ENCODE assay signal across 8 cellular contexts in the genomic region with DNA sequence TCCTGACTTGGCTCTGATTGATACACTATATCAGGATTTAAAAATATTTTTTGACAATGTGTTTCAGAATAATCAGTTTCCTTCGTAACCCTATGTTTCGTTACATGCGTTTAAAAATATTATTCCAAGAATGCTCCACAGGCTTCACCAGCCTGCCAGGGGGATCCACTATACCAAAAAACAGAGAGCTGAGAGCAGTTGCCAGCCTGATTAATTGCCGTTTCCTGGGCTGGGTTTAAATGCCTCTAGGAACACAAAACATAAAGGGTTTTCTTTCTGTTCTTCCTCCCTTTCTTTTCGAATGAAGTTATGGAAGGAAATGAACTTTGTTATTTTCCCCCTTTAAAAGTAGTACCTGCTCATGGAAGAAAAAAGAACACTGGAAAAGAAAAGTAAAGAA. TPM values are rescaled to one million over a fixed set of nuclear protein-coding genes. Genes with fewer than 3 reads are reported as not detected.
A peak's percentile ranks its signal among the peaks of the same experiment; 100 is the strongest.
DNase-seq lines count a peak whose midpoint lies in the region; ATAC-seq and TF ChIP-seq lines count a peak whose summit lies in the region.

No MANE protein-coding gene starts in this region.

- peaks cover 40% of the 10 kb centered on the region for H3K4me1 Mint-ChIP-seq in activated CD4-positive, alpha-beta T cell treated with anti-CD3 and anti-CD28 coated beads, Interleukin-2, amount 10 ng/mL, durations not matched to agents 24 days and 14 days
- H3K4me1 Mint-ChIP-seq in activated naive CD8-positive, alpha-beta T cell treated with anti-CD3 and anti-CD28 coated beads, Interleukin-2, amount 10 ng/mL, durations not matched to agents 7 days and 5 days, result peaks cover 39% of the 10 kb centered on the region

- intact Hi-C loops in activated CD4-positive, alpha-beta T cell treated with anti-CD3 and anti-CD28 coated beads, Interleukin-2, amount 10 ng/mL, durations not matched to agents 24 days and 14 days (cut with micrococcal nuclease), result no loop called here
- intact Hi-C loops in left lung (cut with DNase I), result no loop called here

- no peaks in the 10 kb centered on the region for H3K9me3 ChIP-seq in left lung

- no peak for TF ChIP-seq CTCF in left lung (IDR thresholded peaks at IDR 0.05)

- no peaks in the 10 kb centered on the region for H3K36me3 Mint-ChIP-seq in activated CD4-positive, alpha-beta T cell treated with anti-CD3 and anti-CD28 coated beads, Interleukin-2, amount 10 ng/mL, durations not matched to agents 24 days and 14 days (ENCODE audit: low read depth)
- no peaks in the 10 kb centered on the region for H3K36me3 Mint-ChIP-seq in activated naive CD8-positive, alpha-beta T cell treated with anti-CD3 and anti-CD28 coated beads, Interleukin-2, amount 10 ng/mL, durations not matched to agents 7 days and 5 days

- no peaks in the 10 kb centered on the region for H3K27me3 ChIP-seq in left lung

- peak overlapping the region in 1 of 2 donors; percentile 24 for H3K4me3 ChIP-seq in left lung

- peak overlapping the region; percentile 83 for H3K4me3 Mint-ChIP-seq in activated CD4-positive, alpha-beta T cell treated with anti-CD3 and anti-CD28 coated beads, Interleukin-2, amount 10 ng/mL, durations not matched to agents 24 days and 14 days
- H3K4me3 Mint-ChIP-seq in activated naive CD8-positive, alpha-beta T cell treated with anti-CD3 and anti-CD28 coated beads, Interleukin-2, amount 10 ng/mL, durations not matched to agents 7 days and 5 days, result peak overlapping the region; percentile 90

- no peak for DNase-seq in activated CD4-positive, alpha-beta T cell treated with anti-CD3 and anti-CD28 coated beads, Interleukin-2, amount 10 ng/mL, durations not matched to agents 24 days and 14 days
- DNase-seq in activated CD4-positive, alpha-beta T cell treated with anti-CD3 and anti-CD28 coated beads, Interleukin-2, amount 50 U/mL, for 1 hour, result no peak
- no peak for DNase-seq in activated naive CD8-positive, alpha-beta T cell treated with anti-CD3 and anti-CD28 coated beads, Interleukin-2, amount 10 ng/mL, durations not matched to agents 7 days and 5 days
- DNase-seq in left lung (no peak), substantia nigra (lab: John Stamatoyannopoulos, UW) (no peak), AG08396 (ENCODE audit: low spot score) (no peak), islet precursor cell (no peak)

- H3K27ac Mint-ChIP-seq in activated CD4-positive, alpha-beta T cell treated with anti-CD3 and anti-CD28 coated beads, Interleukin-2, amount 10 ng/mL, durations not matched to agents 24 days and 14 days, result peak overlapping the region; percentile 90
- peak overlapping the region; percentile 87 for H3K27ac Mint-ChIP-seq in activated naive CD8-positive, alpha-beta T cell treated with anti-CD3 and anti-CD28 coated beads, Interleukin-2, amount 10 ng/mL, durations not matched to agents 7 days and 5 days

- no peaks in the 10 kb centered on the region for H3K9me3 Mint-ChIP-seq in activated CD4-positive, alpha-beta T cell treated with anti-CD3 and anti-CD28 coated beads, Interleukin-2, amount 10 ng/mL, durations not matched to agents 24 days and 14 days
- H3K9me3 Mint-ChIP-seq in activated naive CD8-positive, alpha-beta T cell treated with anti-CD3 and anti-CD28 coated beads, Interleukin-2, amount 10 ng/mL, durations not matched to agents 7 days and 5 days, result no peaks in the 10 kb centered on the region

- POLR2A ChIA-PET in activated naive CD8-positive, alpha-beta T cell treated with anti-CD3 and anti-CD28 coated beads, Interleukin-2, amount 10 ng/mL, durations not matched to agents 7 days and 5 days (lab: Charles Lee), result interaction anchor here (1.3 to 8.1 kb wide), 3 partner anchors 15 to 79 kb away, joined by 5 to 187 read pairs (median 21); no protein-coding TSS in a partner anchor

- H3K4me1 ChIP-seq in left lung, result peaks cover 52 to 74% of the 10 kb centered on the region in 2 donors

- peak overlapping the region; percentile 72 to 97 for H3K27ac ChIP-seq in left lung
- peak overlapping the region; percentile 35 for H3K27ac ChIP-seq in substantia nigra (ENCODE audit: low read depth, low read length, poor library complexity, severe bottlenecking)

- no peaks in the 10 kb centered on the region for H3K36me3 ChIP-seq in left lung

- no peak for ATAC-seq in activated naive CD8-positive, alpha-beta T cell treated with anti-CD3 and anti-CD28 coated beads, Interleukin-2, amount 10 ng/mL, durations not matched to agents 7 days and 5 days (ENCODE audit: low read depth)
- ATAC-seq in left lung (no peak), GM18519 (IDR thresholded peaks at IDR 0.05; ENCODE audit: low FRiP score, unreplicated experiment) (no peak)

- H3K27me3 Mint-ChIP-seq in activated CD4-positive, alpha-beta T cell treated with anti-CD3 and anti-CD28 coated beads, Interleukin-2, amount 10 ng/mL, durations not matched to agents 24 days and 14 days, result peaks cover 5% of the 10 kb centered on the region
- H3K27me3 Mint-ChIP-seq in activated naive CD8-positive, alpha-beta T cell treated with anti-CD3 and anti-CD28 coated beads, Interleukin-2, amount 10 ng/mL, durations not matched to agents 7 days and 5 days, result no peaks in the 10 kb centered on the region

RNA-seq across cellular contexts. Expression of a gene that starts 47.9 kb away (rescaled TPM):
- 210 and 216 TPM in 2 replicates for total RNA-seq in activated CD4-positive, alpha-beta T cell treated with anti-CD3 and anti-CD28 coated beads, Interleukin-2, amount 10 ng/mL, durations not matched to agents 24 days and 14 days
- 100 to 1,000 TPM; 158 to 164 TPM for total RNA-seq in activated naive CD8-positive, alpha-beta T cell treated with anti-CD3 and anti-CD28 coated beads, Interleukin-2, amount 10 ng/mL, durations not matched to agents 7 days and 5 days
- total RNA-seq in left lung, result 100 to 1,000 TPM; 123 to 160 TPM
